8 cellular contexts compared by ENCODE assay signal in the genomic region with DNA sequence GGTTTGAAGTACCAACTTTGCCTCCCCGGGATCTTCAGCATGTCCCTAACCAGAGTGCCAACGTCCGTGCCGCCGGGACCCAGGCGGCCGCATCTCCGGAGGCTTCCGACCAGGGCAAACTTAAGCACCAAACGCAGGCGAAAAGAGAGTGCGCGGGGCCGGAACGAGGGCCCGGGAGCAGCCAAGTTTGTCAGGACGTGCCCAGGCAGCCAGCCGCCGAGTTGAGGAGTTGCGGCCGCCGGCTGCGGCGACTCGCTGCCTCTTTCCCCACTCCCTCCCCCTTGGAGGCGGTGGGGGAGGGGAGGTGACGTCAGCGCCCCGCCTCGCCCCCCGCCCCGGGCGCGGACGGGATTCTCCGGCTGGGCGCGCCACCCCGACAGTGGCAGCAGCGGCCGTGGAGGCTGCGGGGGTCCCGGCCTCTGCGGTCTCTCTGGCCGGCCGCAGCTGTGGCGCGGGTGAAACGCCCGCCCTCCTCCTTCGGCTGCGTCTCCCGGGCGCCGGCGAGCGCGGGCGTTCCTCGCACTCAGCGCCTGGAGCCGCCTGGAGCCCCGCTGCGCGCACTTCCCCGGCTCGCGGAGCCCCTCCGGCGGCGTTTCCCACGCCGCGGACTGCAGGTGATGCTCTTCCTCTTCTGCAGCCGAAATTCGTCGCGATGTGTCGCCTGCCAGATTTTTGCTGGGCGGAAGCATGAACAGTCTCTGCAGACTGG. TPM values are rescaled to one million over a fixed set of nuclear protein-coding genes. Genes with fewer than 3 reads are reported as not detected.
DNase-seq lines count a peak whose midpoint lies in the region; ATAC-seq and TF ChIP-seq lines count a peak whose summit lies in the region.

No MANE protein-coding gene starts in this region.

- H2AFZ ChIP-seq in trophoblast cell (ENCODE audit: insufficient read depth, low read length, poor library complexity), result peak overlapping the region; percentile 84

- H3K9me3 Mint-ChIP-seq in activated naive CD8-positive, alpha-beta T cell treated with anti-CD3 and anti-CD28 coated beads for 36 hours, result no peaks in the 10 kb centered on the region

- H3K27me3 ChIP-seq in heart left ventricle (peaks cover 0 to 58% (median 0%) of the 10 kb centered on the region in 9 donors), trophoblast cell (ENCODE audit: insufficient read depth, low read length) (no peaks in the 10 kb centered on the region)

- H3K36me3 ChIP-seq in heart left ventricle, result no peaks in the 10 kb centered on the region
- no peaks in the 10 kb centered on the region for H3K36me3 ChIP-seq in trophoblast cell (ENCODE audit: control insufficient read depth in 1 of 2, insufficient read depth in 2 of 2, low read length in 2 of 2)

- H3K4me1 ChIP-seq in heart left ventricle (peaks cover 0 to 22% (median 3%) of the 10 kb centered on the region in 12 donors), trophoblast cell (ENCODE audit: control insufficient read depth in 1 of 2, insufficient read depth in 2 of 2, low read length in 2 of 2) (peaks cover 3 to 4% of the 10 kb centered on the region in 2 experiments)

- H4K8ac ChIP-seq in trophoblast cell (ENCODE audit: low read depth, low read length), result peak overlapping the region; percentile 89

- H3K14ac ChIP-seq in trophoblast cell (ENCODE audit: low read length), result peak overlapping the region; percentile 96

- H3K4me1 Mint-ChIP-seq in activated naive CD8-positive, alpha-beta T cell treated with anti-CD3 and anti-CD28 coated beads for 36 hours, result peaks cover 15% of the 10 kb centered on the region

- H4K12ac ChIP-seq in trophoblast cell (ENCODE audit: low read depth, low read length), result peak overlapping the region; percentile 88

- peak overlapping the region; percentile 31 for H2AK5ac ChIP-seq in trophoblast cell (ENCODE audit: low read length)

- H3K27me3 Mint-ChIP-seq in activated naive CD8-positive, alpha-beta T cell treated with anti-CD3 and anti-CD28 coated beads for 36 hours, result peaks cover 63% of the 10 kb centered on the region

- H3K27ac ChIP-seq in heart left ventricle (peak overlapping the region; percentile 6 to 97 (median 92)), trophoblast cell (ENCODE audit: low read depth, low read length) (peak overlapping the region; percentile 66)

- H3K9me3 ChIP-seq in heart left ventricle (no peaks in the 10 kb centered on the region), trophoblast cell (ENCODE audit: insufficient read depth, low read depth, low read length) (no peaks in the 10 kb centered on the region)

- H3K4me3 ChIP-seq in heart left ventricle (peak overlapping the region; percentile 66 to 88 (median 80)), trophoblast cell (ENCODE audit: low read depth, low read length) (peak overlapping the region; percentile 82)

- H3K79me2 ChIP-seq in trophoblast cell (ENCODE audit: control insufficient read depth, insufficient read depth, low read length, poor library complexity), result peaks cover 25% of the 10 kb centered on the region

- H2BK12ac ChIP-seq in trophoblast cell (ENCODE audit: low read length), result peak overlapping the region; percentile 96

- intact Hi-C loops in heart left ventricle (cut with DNase I), result loop anchor here in 8 of 10 donors (1.0 to 10.0 kb wide), 9 partner anchors 59 to 878 kb away; no protein-coding TSS in a partner anchor

- WGBS in heart left ventricle, 4 donors, result 0 to 1% (median 1%) methylated on average over 16 to 80 of the region's 80 CpGs
- no CpG with 5 or more reads among the region's 80 CpGs for WGBS in trophoblast cell (ENCODE audit: extremely low coverage, insufficient coverage, insufficient read length)

- no peak overlapping the region for H3K27ac Mint-ChIP-seq in activated naive CD8-positive, alpha-beta T cell treated with anti-CD3 and anti-CD28 coated beads for 36 hours

- TF ChIP-seq CTCF in LNCAP (IDR thresholded peaks at IDR 0.05) (peak; percentile 49), heart left ventricle (IDR thresholded peaks at IDR 0.05) (peak in 3 of 12 donors; percentile 14 to 41 (median 27))

- peak overlapping the region; percentile 92 for H2BK120ac ChIP-seq in trophoblast cell (ENCODE audit: insufficient read depth, low read length, poor library complexity)

- peak overlapping the region; percentile 96 for H3K18ac ChIP-seq in trophoblast cell (ENCODE audit: low read length)

- H3K79me1 ChIP-seq in trophoblast cell (ENCODE audit: low read length), result peaks cover 28% of the 10 kb centered on the region

- no peaks in the 10 kb centered on the region for H3K36me3 Mint-ChIP-seq in activated naive CD8-positive, alpha-beta T cell treated with anti-CD3 and anti-CD28 coated beads for 36 hours

- peak overlapping the region; percentile 75 for H3K4ac ChIP-seq in trophoblast cell (ENCODE audit: low read depth, low read length)

- H3K23ac ChIP-seq in trophoblast cell (ENCODE audit: low read length), result no peak overlapping the region

- peak in 1 of 2 donors; percentile 48 for TF ChIP-seq POLR2A in heart left ventricle (IDR thresholded peaks at IDR 0.05)
- no peak for TF ChIP-seq POLR2A in GM18505 (IDR thresholded peaks at IDR 0.05; ENCODE audit: borderline replicate concordance, extremely low read depth, insufficient read depth, insufficient read length)

- H3K9ac ChIP-seq in trophoblast cell (ENCODE audit: low read length), result peak overlapping the region; percentile 87

- peak; percentile 46 for DNase-seq in DMS114 treated with DMSO at 0.1 percent for 48 hours (lab: John Stamatoyannopoulos, UW; ENCODE audit: unreplicated experiment)
- no peak for DNase-seq in activated naive CD8-positive, alpha-beta T cell treated with anti-CD3 and anti-CD28 coated beads for 36 hours
- peak; percentile 73 to 84 (median 76) for DNase-seq in heart left ventricle
- DNase-seq in trophoblast cell, result peak; percentile 64 to 78
- DNase-seq in NCI-H128 (lab: John Stamatoyannopoulos, UW; ENCODE audit: unreplicated experiment), result no peak
- no peak for DNase-seq in cortex of kidney (lab: John Stamatoyannopoulos, UW)

- peak overlapping the region; percentile 61 for H3K4me3 Mint-ChIP-seq in activated naive CD8-positive, alpha-beta T cell treated with anti-CD3 and anti-CD28 coated beads for 36 hours

- ATAC-seq in heart left ventricle (peak; percentile 13 to 66 (median 60)), GM18505 (IDR thresholded peaks at IDR 0.05; ENCODE audit: unreplicated experiment) (no peak)

- peak overlapping the region; percentile 96 for H2BK5ac ChIP-seq in trophoblast cell (ENCODE audit: low read depth, low read length, poor library complexity)

- peak overlapping the region; percentile 99 for H3K4me2 ChIP-seq in trophoblast cell (ENCODE audit: low read length)

- peak overlapping the region; percentile 82 for H4K91ac ChIP-seq in trophoblast cell (ENCODE audit: low read depth, low read length)

RNA-seq across cellular contexts. Expression of a gene that starts 2.9 kb away (rescaled TPM):
- under 1 TPM in 1 of 2 experiments, not detected in 1; 0.02 TPM for total RNA-seq in activated naive CD8-positive, alpha-beta T cell treated with anti-CD3 and anti-CD28 coated beads for 36 hours
- 100 to 1,000 TPM in 2 of 9 donors, 10 to 100 TPM in 7; 54.4 to 151 (median 76.4) TPM for total RNA-seq in heart left ventricle
- 10 to 100 TPM; 15.2 to 57.1 TPM for polyA plus RNA-seq in heart left ventricle
- 37.6 and 37.9 TPM in 2 replicates for polyA plus RNA-seq in trophoblast cell (2013)

Comparison
In these comparisons a context has a peak if more than half of its experiments do, and no peak if none do; other contexts are left out.
1. DNase-seq: peak in DMS114 treated with DMSO at 0.1 percent for 48 hours (single experiment), heart left ventricle (5 of 5) and trophoblast cell (2 of 2); none in activated naive CD8-positive, alpha-beta T cell treated with anti-CD3 and anti-CD28 coated beads for 36 hours (single experiment), NCI-H128 (single experiment) and cortex of kidney (single experiment).
2. RNA of a gene that starts 2.9 kb away (total RNA-seq): 54.4 to 151 TPM in heart left ventricle; 0.02 TPM in activated naive CD8-positive, alpha-beta T cell treated with anti-CD3 and anti-CD28 coated beads for 36 hours; every median in the first group is over 10 times any median in the second.